In genomic region chr1:157482174-157482573, GRCh38 we compare ENCODE assay signal across 31 cellular contexts.
"Had no signal": no experiment of that assay in that cellular context is flagged by ENCODE, and none has a peak within 500 bp of the region (broad histone marks: within the 10 kb centered on the region; RNA-seq: fewer than 3 reads in every experiment).

No MANE protein-coding gene starts in this region.

- H3K4me1 Mint-ChIP-seq: activated CD4-positive, alpha-beta T cell treated with anti-CD3 and anti-CD28 coated beads, Interleukin-2, amount 10 ng/mL, durations not matched to agents 24 days and 14 days; activated naive CD4-positive, alpha-beta T cell treated with anti-CD3 and anti-CD28 coated beads, Interleukin-2, amount 50 U/mL, for 24 hours had no signal

- H3K27ac Mint-ChIP-seq: activated CD4-positive, alpha-beta T cell treated with anti-CD3 and anti-CD28 coated beads, Interleukin-2, amount 10 ng/mL, durations not matched to agents 24 days and 14 days; activated CD8-positive, alpha-beta T cell treated with anti-CD3 and anti-CD28 coated beads for 36 hours; activated naive CD4-positive, alpha-beta T cell treated with anti-CD3 and anti-CD28 coated beads, Interleukin-2, amount 50 U/mL, for 24 hours; activated naive CD8-positive, alpha-beta T cell treated with anti-CD3 and anti-CD28 coated beads, Interleukin-2, amount 10 ng/mL, durations not matched to agents 7 days and 5 days; activated T-cell treated with anti-CD3 and anti-CD28 coated beads, Interleukin-2, amount 50 U/mL, for 72 hours; activated T-helper 2 cell treated with anti-CD3 and anti-CD28 coated beads, Interferon-gamma antibody, Interleukin-2, Interleukin-4, amounts not matched to agents 10 μg/mL and 5 μg/mL and 100 μg/mL, durations not matched to agents 14 hours and 24 hours and 36 hours; T-helper 1 cell treated with Interleukin-12 subunit alpha and Interleukin-12 subunit beta and Interleukin-4 antibody, amounts not matched to agents 30 μg/mL and 1 μg/mL, for 36 hours; T-helper 2 cell treated with Interferon-gamma antibody and Interleukin-4, amounts not matched to agents 5 μg/mL and 100 μg/mL, for 36 hours had no signal

- H3K9me3 ChIP-seq: body of pancreas, MG63, SJSA1, SK-N-SH had no signal

- H3K4me3 ChIP-seq: body of pancreas, MG63, SJSA1 had no signal

- ATAC-seq: activated CD8-positive, alpha-beta T cell treated with anti-CD3 and anti-CD28 coated beads for 36 hours; activated T-cell treated with anti-CD3 and anti-CD28 coated beads, Interleukin-2, amount 50 U/mL, for 72 hours; body of pancreas; Panc1 had no signal

- DNase-seq: activated CD4-positive, alpha-beta T cell treated with anti-CD3 and anti-CD28 coated beads, Interleukin-2, amount 50 U/mL, for 4 hours; activated CD8-positive, alpha-beta T cell treated with anti-CD3 and anti-CD28 coated beads for 36 hours; activated gamma-delta T cell; activated naive CD4-positive, alpha-beta T cell treated with Interleukin-2 at 50 U/mL for 16 hours; activated naive CD8-positive, alpha-beta T cell treated with anti-CD3 and anti-CD28 coated beads, Interleukin-2, amount 10 ng/mL, durations not matched to agents 7 days and 5 days; activated T-cell treated with anti-CD3 and anti-CD28 coated beads, Interleukin-2, amount 50 U/mL, for 1 hour; activated T-cell treated with anti-CD3 and anti-CD28 coated beads, Interleukin-2, amount 50 U/mL, for 72 hours; amygdala; body of pancreas; central memory CD4-positive, alpha-beta T cell; Karpas-422; MG63; NCI-H1048; NCI-H1105 treated with DMSO at 0.1 percent for 48 hours; NCI-H1436; NCI-H1694; NCI-H1930; NCI-H2081 treated with DMSO at 0.1 percent for 48 hours; NCI-H226; NCI-H446 treated with DMSO at 0.1 percent for 48 hours; NCI-H524; SHP77 treated with DMSO at 0.1 percent for 48 hours; SK-N-SH had no signal

- H3K4me1 ChIP-seq: body of pancreas, SJSA1 had no signal

- H3K27ac ChIP-seq: body of pancreas, SJSA1 had no signal

- H3K27me3 ChIP-seq: body of pancreas, MG63, SJSA1 had no signal

- H3K36me3 ChIP-seq: MG63, SJSA1 had no signal

- H3K4me3 Mint-ChIP-seq: activated CD4-positive, alpha-beta T cell treated with anti-CD3 and anti-CD28 coated beads, Interleukin-2, amount 10 ng/mL, durations not matched to agents 24 days and 14 days; activated CD8-positive, alpha-beta T cell treated with anti-CD3 and anti-CD28 coated beads for 36 hours; activated naive CD4-positive, alpha-beta T cell treated with anti-CD3 and anti-CD28 coated beads, Interleukin-2, amount 50 U/mL, for 24 hours; activated naive CD8-positive, alpha-beta T cell treated with anti-CD3 and anti-CD28 coated beads, Interleukin-2, amount 10 ng/mL, durations not matched to agents 7 days and 5 days; activated T-cell treated with anti-CD3 and anti-CD28 coated beads, Interleukin-2, amount 50 U/mL, for 72 hours; T-helper 1 cell treated with Interleukin-12 subunit alpha and Interleukin-12 subunit beta and Interleukin-4 antibody, amounts not matched to agents 30 μg/mL and 1 μg/mL, for 36 hours; T-helper 2 cell treated with Interferon-gamma antibody and Interleukin-4, amounts not matched to agents 5 μg/mL and 100 μg/mL, for 36 hours had no signal

- H3K9me3 Mint-ChIP-seq: activated CD4-positive, alpha-beta T cell treated with anti-CD3 and anti-CD28 coated beads, Interleukin-2, amount 10 ng/mL, durations not matched to agents 24 days and 14 days; activated naive CD8-positive, alpha-beta T cell treated with anti-CD3 and anti-CD28 coated beads, Interleukin-2, amount 10 ng/mL, durations not matched to agents 7 days and 5 days; T-helper 2 cell treated with Interferon-gamma antibody and Interleukin-4, amounts not matched to agents 5 μg/mL and 100 μg/mL, for 36 hours had no signal

- FAIRE-seq: astrocyte had no signal

- H3K36me3 Mint-ChIP-seq: activated naive CD8-positive, alpha-beta T cell treated with anti-CD3 and anti-CD28 coated beads, Interleukin-2, amount 10 ng/mL, durations not matched to agents 7 days and 5 days had no signal
